8 cellular contexts compared by ENCODE assay signal in the genomic region with DNA sequence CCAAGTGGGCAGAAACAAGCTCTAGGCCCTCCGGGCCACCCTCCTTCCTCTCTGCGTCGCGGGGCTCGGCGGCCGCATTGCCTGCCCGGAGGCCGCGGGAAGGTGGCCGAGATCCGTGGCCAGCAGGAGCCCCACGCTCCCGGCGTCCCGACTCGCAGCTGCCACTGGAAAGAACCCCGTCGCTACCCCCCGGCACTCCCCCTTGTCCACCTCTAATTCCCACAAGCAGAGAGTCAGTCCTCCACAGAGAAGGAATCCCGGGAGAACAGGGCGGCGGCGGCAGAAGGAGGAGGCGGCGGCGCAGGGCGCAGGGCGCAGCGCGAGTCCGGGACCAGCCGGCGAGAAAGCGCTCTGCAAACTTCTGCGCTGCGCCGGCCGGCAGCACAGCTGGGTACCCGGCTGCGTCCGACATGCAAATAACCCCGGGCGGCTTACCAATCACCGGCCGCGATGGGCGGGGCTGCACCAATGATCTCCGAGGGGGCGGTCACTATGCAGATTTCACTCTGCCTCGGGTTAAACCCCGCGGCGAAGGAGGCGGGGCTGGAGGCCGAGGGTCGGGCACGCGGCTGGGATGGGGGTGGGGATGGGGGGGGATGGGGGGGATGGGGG. TPM values are rescaled to one million over a fixed set of nuclear protein-coding genes. Genes with fewer than 3 reads are reported as not detected.
A peak's percentile ranks its signal among the peaks of the same experiment; 100 is the strongest.
DNase-seq lines count a peak whose midpoint lies in the region; ATAC-seq and TF ChIP-seq lines count a peak whose summit lies in the region.

ABTB2 (minus strand) TSS at position 365 of the 612 bp plus-strand sequence.

- ATAC-seq in HG02571 (IDR thresholded peaks at IDR 0.05; ENCODE audit: unreplicated experiment): peak; percentile 92

- H3K4me1 Mint-ChIP-seq in activated naive CD4-positive, alpha-beta T cell treated with anti-CD3 and anti-CD28 coated beads, Interleukin-2, amount 10 ng/mL, durations not matched to agents 7 days and 5 days: peaks cover 23% of the 10 kb centered on the region
- H3K4me1 Mint-ChIP-seq in glutamatergic neuron (ENCODE audit: low read depth, unreplicated experiment): peaks cover 21% of the 10 kb centered on the region
- peaks cover 15% of the 10 kb centered on the region for H3K4me1 Mint-ChIP-seq in osteocyte (ENCODE audit: unreplicated experiment)

- no peaks in the 10 kb centered on the region for H3K27me3 ChIP-seq in thyroid gland

- 0% methylated on average over 2 to 16 of the region's 59 CpGs for WGBS in thyroid gland, 2 donors

- in situ Hi-C loops in SK-MEL-5 (cut with HindIII; ENCODE audit: low pct_unique_long_range_greater_than_20kb, low sequenced_read_pairs): no loop called here

- H3K36me3 Mint-ChIP-seq in activated naive CD4-positive, alpha-beta T cell treated with anti-CD3 and anti-CD28 coated beads, Interleukin-2, amount 10 ng/mL, durations not matched to agents 7 days and 5 days: no peaks in the 10 kb centered on the region
- H3K36me3 Mint-ChIP-seq in glutamatergic neuron (ENCODE audit: unreplicated experiment) (peaks cover 5% of the 10 kb centered on the region), osteocyte (ENCODE audit: unreplicated experiment) (no peaks in the 10 kb centered on the region)

- H3K9me3 ChIP-seq in thyroid gland: no peaks in the 10 kb centered on the region

- intact Hi-C loops in thyroid gland (cut with DNase I): loop anchor here (2.0 kb wide), 2 partner anchors 181 to 361 kb away; no protein-coding TSS in a partner anchor

- H3K27ac ChIP-seq in thyroid gland: peak within 1 kb of the TSS; percentile 19 to 75 (median 47)

- TF ChIP-seq CTCF in NB4 (IDR thresholded peaks at IDR 0.05; ENCODE audit: low read depth, low read length) (no peak), glutamatergic neuron (IDR thresholded peaks at IDR 0.05; ENCODE audit: partially characterized antibody, unreplicated experiment) (no peak), osteocyte (IDR thresholded peaks at IDR 0.05) (no peak), thyroid gland (IDR thresholded peaks at IDR 0.05) (peak in 1 of 6 experiments; percentile 21)

- peak; percentile 27 for TF ChIP-seq POLR2A in NB4 (IDR thresholded peaks at IDR 0.05; ENCODE audit: extremely low read depth, insufficient read length)
- peak; percentile 68 to 99 for TF ChIP-seq POLR2A in thyroid gland (IDR thresholded peaks at IDR 0.05)

- CTCF ChIA-PET in activated naive CD4-positive, alpha-beta T cell treated with anti-CD3 and anti-CD28 coated beads, Interleukin-2, amount 10 ng/mL, durations not matched to agents 7 days and 5 days (lab: Charles Lee): interaction anchor here (1.0 to 3.6 kb wide), 12 partner anchors 14 to 360 kb away, joined by 3 to 73 read pairs (median 5); partner anchors contain the start of gene NAT10

- peak; percentile 98 for DNase-seq in NB4 (ENCODE audit: low read depth)
- DNase-seq in SK-MEL-5 (ENCODE audit: low read depth, low spot score): peak; percentile 95
- peak; percentile 99 for DNase-seq in activated naive CD4-positive, alpha-beta T cell treated with anti-CD3 and anti-CD28 coated beads, Interleukin-2, amount 10 ng/mL, durations not matched to agents 7 days and 5 days
- DNase-seq in glutamatergic neuron: peak; percentile 99
- DNase-seq in osteocyte (ENCODE audit: extremely low spot score, unreplicated experiment): peak; percentile 98
- DNase-seq in thyroid gland: peak; percentile 99

- H3K4me3 Mint-ChIP-seq in activated naive CD4-positive, alpha-beta T cell treated with anti-CD3 and anti-CD28 coated beads, Interleukin-2, amount 10 ng/mL, durations not matched to agents 7 days and 5 days: peak within 1 kb of the TSS; percentile 76
- H3K4me3 Mint-ChIP-seq in glutamatergic neuron (ENCODE audit: unreplicated experiment) (peak within 1 kb of the TSS; percentile 88), osteocyte (ENCODE audit: unreplicated experiment) (peak within 1 kb of the TSS; percentile 72)

- H3K4me1 ChIP-seq in thyroid gland: peaks cover 15 to 20% of the 10 kb centered on the region in 2 donors

- peak within 1 kb of the TSS; percentile 79; the same call in 1 of the 2 replicates for H3K4me3 ChIP-seq in GM08714 (ENCODE audit: low read length)
- peak within 1 kb of the TSS; percentile 71 for H3K4me3 ChIP-seq in NB4 (ENCODE audit: low read depth, low read length)
- H3K4me3 ChIP-seq in thyroid gland (replicated peaks in 1 of 3): peak within 1 kb of the TSS; percentile 29 to 35 (median 34)

- H3K27me3 Mint-ChIP-seq in activated naive CD4-positive, alpha-beta T cell treated with anti-CD3 and anti-CD28 coated beads, Interleukin-2, amount 10 ng/mL, durations not matched to agents 7 days and 5 days: peaks cover 50% of the 10 kb centered on the region
- H3K27me3 Mint-ChIP-seq in glutamatergic neuron (ENCODE audit: unreplicated experiment): peaks cover 26% of the 10 kb centered on the region
- peaks cover 53% of the 10 kb centered on the region for H3K27me3 Mint-ChIP-seq in osteocyte (ENCODE audit: unreplicated experiment)

- H3K36me3 ChIP-seq in thyroid gland: no peaks in the 10 kb centered on the region

- no peaks in the 10 kb centered on the region for H3K9me3 Mint-ChIP-seq in activated naive CD4-positive, alpha-beta T cell treated with anti-CD3 and anti-CD28 coated beads, Interleukin-2, amount 10 ng/mL, durations not matched to agents 7 days and 5 days
- H3K9me3 Mint-ChIP-seq in glutamatergic neuron (ENCODE audit: unreplicated experiment): peaks cover 12% of the 10 kb centered on the region
- no peaks in the 10 kb centered on the region for H3K9me3 Mint-ChIP-seq in osteocyte (ENCODE audit: unreplicated experiment)

- H3K27ac Mint-ChIP-seq in activated naive CD4-positive, alpha-beta T cell treated with anti-CD3 and anti-CD28 coated beads, Interleukin-2, amount 10 ng/mL, durations not matched to agents 7 days and 5 days: peak within 1 kb of the TSS; percentile 81
- H3K27ac Mint-ChIP-seq in glutamatergic neuron (ENCODE audit: unreplicated experiment) (peak within 1 kb of the TSS; percentile 79), osteocyte (ENCODE audit: unreplicated experiment) (peak within 1 kb of the TSS; percentile 41)

RNA-seq across cellular contexts. Expression of gene ABTB2, which starts in this region (rescaled TPM):
- total RNA-seq in SK-MEL-5 (2014; rRNA removed; shearing (Covaris generic)): 3.3 and 4.2 TPM in 2 replicates
- 26.9 and 31.5 TPM in 2 replicates for polyA plus RNA-seq in SK-MEL-5 (2015; cell fraction: cytosol; rRNA removed)
- polyA plus RNA-seq in SK-MEL-5 (2015; cell fraction: nucleus; rRNA removed): 19.4 and 21.6 TPM in 2 replicates
- 9.3 TPM for total RNA-seq in glutamatergic neuron (ENCODE audit: unreplicated experiment)
- 0.73 and 0.89 TPM in 2 replicates for total RNA-seq in osteocyte
- total RNA-seq in thyroid gland: 1 to 10 TPM; 1.2 to 5.0 (median 3.3) TPM

Comparison
In these comparisons a context has a peak if more than half of its experiments do, and no peak if none do; other contexts are left out.
1. Peak in every context shown above with its lines: DNase-seq, ATAC-seq, H3K4me3 ChIP-seq and H3K27ac ChIP-seq.
2. Peak in DNase-seq in osteocyte; RNA of the gene not detected or under 1 TPM.